1 cellular context compared by ENCODE assay signal in the genomic region with DNA sequence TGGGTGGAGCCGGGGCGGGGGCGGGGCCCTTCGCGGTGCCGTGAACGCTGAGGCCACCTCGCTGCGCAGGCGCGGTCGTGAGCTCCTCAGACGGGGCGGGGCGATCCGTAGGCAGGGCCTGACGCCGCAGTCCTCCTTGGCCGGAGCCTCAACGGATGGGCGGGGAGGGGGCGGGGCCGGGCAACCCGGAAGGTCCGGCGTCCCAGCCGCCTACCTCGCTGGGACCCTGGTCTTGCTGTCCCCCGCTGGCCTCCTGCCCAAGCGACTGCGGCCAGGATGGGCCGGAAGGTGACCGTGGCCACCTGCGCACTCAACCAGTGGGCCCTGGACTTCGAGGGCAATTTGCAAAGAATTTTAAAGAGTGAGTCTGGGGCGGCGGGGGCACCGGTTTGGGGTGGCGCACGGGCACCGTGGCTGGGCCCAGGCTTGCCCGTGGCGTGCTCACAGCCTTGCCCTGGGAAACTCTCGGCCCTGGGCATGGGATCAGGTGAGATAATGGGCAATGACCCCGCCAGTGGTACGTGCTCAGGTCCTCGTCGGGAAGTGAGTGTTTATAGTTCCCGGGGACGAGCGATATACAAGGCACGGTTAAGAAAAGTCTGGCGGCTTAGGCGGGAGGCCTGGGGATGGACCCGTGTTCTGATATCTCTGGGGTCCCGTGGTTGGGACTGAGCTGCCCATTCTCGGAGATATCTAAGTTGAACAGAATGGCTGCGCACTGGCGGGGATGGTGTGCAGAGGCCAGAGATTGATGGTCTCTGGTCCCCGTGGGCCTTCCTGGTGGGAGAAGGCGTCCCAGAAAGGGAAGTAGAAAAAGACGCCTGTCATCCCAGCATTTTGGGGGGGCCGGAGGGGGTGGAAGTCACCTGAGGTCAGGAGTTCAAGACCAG.
TF ChIP-seq lines count a peak whose summit lies in the region.

NADSYN1 (plus strand) TSS at position 183 of the 890 bp plus-strand sequence; CDS start at position 277, 94 bp downstream.

TF ChIP-seq in HepG2, 621 proteins besides CTCF, POLR2A, EP300 and RAD21 (continued from another document and continues in another):
- TF ChIP-seq, protein P1, sequence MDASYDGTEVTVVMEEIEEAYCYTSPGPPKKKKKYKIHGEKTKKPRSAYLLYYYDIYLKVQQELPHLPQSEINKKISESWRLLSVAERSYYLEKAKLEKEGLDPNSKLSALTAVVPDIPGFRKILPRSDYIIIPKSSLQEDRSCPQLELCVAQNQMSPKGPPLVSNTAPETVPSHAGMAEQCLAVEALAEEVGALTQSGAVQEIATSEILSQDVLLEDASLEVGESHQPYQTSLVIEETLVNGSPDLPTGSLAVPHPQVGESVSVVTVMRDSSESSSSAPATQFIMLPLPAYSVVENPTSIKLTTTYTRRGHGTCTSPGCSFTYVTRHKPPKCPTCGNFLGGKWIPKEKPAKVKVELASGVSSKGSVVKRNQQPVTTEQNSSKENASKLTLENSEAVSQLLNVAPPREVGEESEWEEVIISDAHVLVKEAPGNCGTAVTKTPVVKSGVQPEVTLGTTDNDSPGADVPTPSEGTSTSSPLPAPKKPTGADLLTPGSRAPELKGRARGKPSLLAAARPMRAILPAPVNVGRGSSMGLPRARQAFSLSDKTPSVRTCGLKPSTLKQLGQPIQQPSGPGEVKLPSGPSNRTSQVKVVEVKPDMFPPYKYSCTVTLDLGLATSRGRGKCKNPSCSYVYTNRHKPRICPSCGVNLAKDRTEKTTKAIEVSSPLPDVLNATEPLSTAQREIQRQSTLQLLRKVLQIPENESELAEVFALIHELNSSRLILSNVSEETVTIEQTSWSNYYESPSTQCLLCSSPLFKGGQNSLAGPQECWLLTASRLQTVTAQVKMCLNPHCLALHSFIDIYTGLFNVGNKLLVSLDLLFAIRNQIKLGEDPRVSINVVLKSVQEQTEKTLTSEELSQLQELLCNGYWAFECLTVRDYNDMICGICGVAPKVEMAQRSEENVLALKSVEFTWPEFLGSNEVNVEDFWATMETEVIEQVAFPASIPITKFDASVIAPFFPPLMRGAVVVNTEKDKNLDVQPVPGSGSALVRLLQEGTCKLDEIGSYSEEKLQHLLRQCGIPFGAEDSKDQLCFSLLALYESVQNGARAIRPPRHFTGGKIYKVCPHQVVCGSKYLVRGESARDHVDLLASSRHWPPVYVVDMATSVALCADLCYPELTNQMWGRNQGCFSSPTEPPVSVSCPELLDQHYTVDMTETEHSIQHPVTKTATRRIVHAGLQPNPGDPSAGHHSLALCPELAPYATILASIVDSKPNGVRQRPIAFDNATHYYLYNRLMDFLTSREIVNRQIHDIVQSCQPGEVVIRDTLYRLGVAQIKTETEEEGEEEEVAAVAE (CRISPR knock-in tag; IDR thresholded peaks at IDR 0.05; ENCODE audit: borderline replicate concordance), result no peak
- TF ChIP-seq MED1 (CRISPR knock-in tag; IDR thresholded peaks at IDR 0.05) (peak; percentile 58), ZNF749 (CRISPR knock-in tag; IDR thresholded peaks at IDR 0.05; ENCODE audit: borderline replicate concordance) (no peak), CBX2 (IDR thresholded peaks at IDR 0.05; ENCODE audit: low read depth, low read length) (no peak), CBX2 (CRISPR knock-in tag; IDR thresholded peaks at IDR 0.05; ENCODE audit: low read depth) (no peak), ATF2 (CRISPR knock-in tag; IDR thresholded peaks at IDR 0.05) (no peak), ATM (IDR thresholded peaks at IDR 0.05; ENCODE audit: borderline replicate concordance) (no peak), ZNF282 (IDR thresholded peaks at IDR 0.05; ENCODE audit: partially characterized antibody) (no peak), NFRKB (IDR thresholded peaks at IDR 0.05) (no peak), RXRA (CRISPR knock-in tag; IDR thresholded peaks at IDR 0.05) (peak; percentile 45; the same call in 1 of the 2 replicates), GFI1 (CRISPR knock-in tag; IDR thresholded peaks at IDR 0.05; ENCODE audit: borderline replicate concordance) (no peak), THAP9 (CRISPR knock-in tag; IDR thresholded peaks at IDR 0.05; ENCODE audit: borderline replicate concordance) (peak; percentile 45; the same call in 1 of the 2 replicates), ZNF839 (CRISPR knock-in tag; IDR thresholded peaks at IDR 0.05; ENCODE audit: borderline replicate concordance) (no peak), ZNF740 (CRISPR knock-in tag; IDR thresholded peaks at IDR 0.05) (no peak), ZNF451 (CRISPR knock-in tag; IDR thresholded peaks at IDR 0.05) (peak; percentile 37), NFIC (IDR thresholded peaks at IDR 0.05; ENCODE audit: low read length) (no peak), ZNF430 (CRISPR knock-in tag; IDR thresholded peaks at IDR 0.05) (no peak), ZNF24 (IDR thresholded peaks at IDR 0.05) (no peak), SNAPC2 (CRISPR knock-in tag; IDR thresholded peaks at IDR 0.05) (no peak), ZFP36L1 (CRISPR knock-in tag; IDR thresholded peaks at IDR 0.05) (no peak; the same call in 1 of the 2 replicates), ZNF12 (CRISPR knock-in tag; IDR thresholded peaks at IDR 0.05) (no peak), SALL2 (CRISPR knock-in tag; IDR thresholded peaks at IDR 0.05) (no peak), YEATS2 (CRISPR knock-in tag; IDR thresholded peaks at IDR 0.05; ENCODE audit: borderline replicate concordance) (peak; percentile 60), FOXJ3 (CRISPR knock-in tag; IDR thresholded peaks at IDR 0.05; ENCODE audit: borderline replicate concordance) (no peak), TP53 (CRISPR knock-in tag; conservative IDR thresholded peaks at IDR 0.05) (no peak), ARNTL (CRISPR knock-in tag; IDR thresholded peaks at IDR 0.05) (no peak), PLSCR1 (CRISPR knock-in tag; IDR thresholded peaks at IDR 0.05; ENCODE audit: borderline replicate concordance) (no peak), ZNF143 (CRISPR knock-in tag; IDR thresholded peaks at IDR 0.05) (no peak), GZF1 (CRISPR knock-in tag; IDR thresholded peaks at IDR 0.05) (no peak), ZNF17 (CRISPR knock-in tag; IDR thresholded peaks at IDR 0.05) (no peak)
- TF ChIP-seq, protein P2, sequence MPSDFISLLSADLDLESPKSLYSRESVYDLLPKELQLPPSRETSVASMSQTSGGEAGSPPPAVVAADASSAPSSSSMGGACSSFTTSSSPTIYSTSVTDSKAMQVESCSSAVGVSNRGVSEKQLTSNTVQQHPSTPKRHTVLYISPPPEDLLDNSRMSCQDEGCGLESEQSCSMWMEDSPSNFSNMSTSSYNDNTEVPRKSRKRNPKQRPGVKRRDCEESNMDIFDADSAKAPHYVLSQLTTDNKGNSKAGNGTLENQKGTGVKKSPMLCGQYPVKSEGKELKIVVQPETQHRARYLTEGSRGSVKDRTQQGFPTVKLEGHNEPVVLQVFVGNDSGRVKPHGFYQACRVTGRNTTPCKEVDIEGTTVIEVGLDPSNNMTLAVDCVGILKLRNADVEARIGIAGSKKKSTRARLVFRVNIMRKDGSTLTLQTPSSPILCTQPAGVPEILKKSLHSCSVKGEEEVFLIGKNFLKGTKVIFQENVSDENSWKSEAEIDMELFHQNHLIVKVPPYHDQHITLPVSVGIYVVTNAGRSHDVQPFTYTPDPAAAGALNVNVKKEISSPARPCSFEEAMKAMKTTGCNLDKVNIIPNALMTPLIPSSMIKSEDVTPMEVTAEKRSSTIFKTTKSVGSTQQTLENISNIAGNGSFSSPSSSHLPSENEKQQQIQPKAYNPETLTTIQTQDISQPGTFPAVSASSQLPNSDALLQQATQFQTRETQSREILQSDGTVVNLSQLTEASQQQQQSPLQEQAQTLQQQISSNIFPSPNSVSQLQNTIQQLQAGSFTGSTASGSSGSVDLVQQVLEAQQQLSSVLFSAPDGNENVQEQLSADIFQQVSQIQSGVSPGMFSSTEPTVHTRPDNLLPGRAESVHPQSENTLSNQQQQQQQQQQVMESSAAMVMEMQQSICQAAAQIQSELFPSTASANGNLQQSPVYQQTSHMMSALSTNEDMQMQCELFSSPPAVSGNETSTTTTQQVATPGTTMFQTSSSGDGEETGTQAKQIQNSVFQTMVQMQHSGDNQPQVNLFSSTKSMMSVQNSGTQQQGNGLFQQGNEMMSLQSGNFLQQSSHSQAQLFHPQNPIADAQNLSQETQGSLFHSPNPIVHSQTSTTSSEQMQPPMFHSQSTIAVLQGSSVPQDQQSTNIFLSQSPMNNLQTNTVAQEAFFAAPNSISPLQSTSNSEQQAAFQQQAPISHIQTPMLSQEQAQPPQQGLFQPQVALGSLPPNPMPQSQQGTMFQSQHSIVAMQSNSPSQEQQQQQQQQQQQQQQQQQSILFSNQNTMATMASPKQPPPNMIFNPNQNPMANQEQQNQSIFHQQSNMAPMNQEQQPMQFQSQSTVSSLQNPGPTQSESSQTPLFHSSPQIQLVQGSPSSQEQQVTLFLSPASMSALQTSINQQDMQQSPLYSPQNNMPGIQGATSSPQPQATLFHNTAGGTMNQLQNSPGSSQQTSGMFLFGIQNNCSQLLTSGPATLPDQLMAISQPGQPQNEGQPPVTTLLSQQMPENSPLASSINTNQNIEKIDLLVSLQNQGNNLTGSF (CRISPR knock-in tag; IDR thresholded peaks at IDR 0.05), result no peak
- TF ChIP-seq, protein P3, sequence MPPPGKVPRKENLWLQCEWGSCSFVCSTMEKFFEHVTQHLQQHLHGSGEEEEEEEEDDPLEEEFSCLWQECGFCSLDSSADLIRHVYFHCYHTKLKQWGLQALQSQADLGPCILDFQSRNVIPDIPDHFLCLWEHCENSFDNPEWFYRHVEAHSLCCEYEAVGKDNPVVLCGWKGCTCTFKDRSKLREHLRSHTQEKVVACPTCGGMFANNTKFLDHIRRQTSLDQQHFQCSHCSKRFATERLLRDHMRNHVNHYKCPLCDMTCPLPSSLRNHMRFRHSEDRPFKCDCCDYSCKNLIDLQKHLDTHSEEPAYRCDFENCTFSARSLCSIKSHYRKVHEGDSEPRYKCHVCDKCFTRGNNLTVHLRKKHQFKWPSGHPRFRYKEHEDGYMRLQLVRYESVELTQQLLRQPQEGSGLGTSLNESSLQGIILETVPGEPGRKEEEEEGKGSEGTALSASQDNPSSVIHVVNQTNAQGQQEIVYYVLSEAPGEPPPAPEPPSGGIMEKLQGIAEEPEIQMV (CRISPR knock-in tag; IDR thresholded peaks at IDR 0.05; ENCODE audit: low read depth), result no peak
- TF ChIP-seq, protein P4, sequence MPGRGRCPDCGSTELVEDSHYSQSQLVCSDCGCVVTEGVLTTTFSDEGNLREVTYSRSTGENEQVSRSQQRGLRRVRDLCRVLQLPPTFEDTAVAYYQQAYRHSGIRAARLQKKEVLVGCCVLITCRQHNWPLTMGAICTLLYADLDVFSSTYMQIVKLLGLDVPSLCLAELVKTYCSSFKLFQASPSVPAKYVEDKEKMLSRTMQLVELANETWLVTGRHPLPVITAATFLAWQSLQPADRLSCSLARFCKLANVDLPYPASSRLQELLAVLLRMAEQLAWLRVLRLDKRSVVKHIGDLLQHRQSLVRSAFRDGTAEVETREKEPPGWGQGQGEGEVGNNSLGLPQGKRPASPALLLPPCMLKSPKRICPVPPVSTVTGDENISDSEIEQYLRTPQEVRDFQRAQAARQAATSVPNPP (CRISPR knock-in tag; IDR thresholded peaks at IDR 0.05), result no peak
- TF ChIP-seq, protein P5, sequence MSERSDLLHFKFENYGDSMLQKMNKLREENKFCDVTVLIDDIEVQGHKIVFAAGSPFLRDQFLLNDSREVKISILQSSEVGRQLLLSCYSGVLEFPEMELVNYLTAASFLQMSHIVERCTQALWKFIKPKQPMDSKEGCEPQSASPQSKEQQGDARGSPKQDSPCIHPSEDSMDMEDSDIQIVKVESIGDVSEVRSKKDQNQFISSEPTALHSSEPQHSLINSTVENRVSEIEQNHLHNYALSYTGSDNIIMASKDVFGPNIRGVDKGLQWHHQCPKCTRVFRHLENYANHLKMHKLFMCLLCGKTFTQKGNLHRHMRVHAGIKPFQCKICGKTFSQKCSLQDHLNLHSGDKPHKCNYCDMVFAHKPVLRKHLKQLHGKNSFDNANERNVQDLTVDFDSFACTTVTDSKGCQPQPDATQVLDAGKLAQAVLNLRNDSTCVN (CRISPR knock-in tag; IDR thresholded peaks at IDR 0.05; ENCODE audit: borderline replicate concordance), result no peak
